Comparison of ENCODE assay signal across 1 cellular context in the genomic region with DNA sequence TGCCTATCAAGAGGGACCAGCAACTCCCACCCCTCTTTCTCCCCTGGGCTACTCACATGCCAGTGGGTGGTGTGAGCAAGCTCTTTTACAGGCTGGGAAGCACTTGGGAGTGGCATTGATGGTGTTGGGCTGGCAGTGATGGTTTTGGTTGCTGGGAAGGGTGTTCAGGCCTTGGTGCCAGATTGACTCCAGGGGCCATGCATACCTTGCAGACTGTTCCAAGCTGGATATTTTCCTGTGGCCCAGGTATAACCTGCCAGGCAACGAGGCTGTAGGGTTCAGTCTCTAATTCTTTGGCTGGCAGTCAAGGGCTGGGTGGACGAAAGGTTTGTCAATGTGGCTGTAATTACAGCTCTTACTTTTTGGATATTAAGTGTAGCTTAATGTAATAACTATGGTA.
TF ChIP-seq lines count a peak whose summit lies in the region.

No MANE protein-coding gene starts in this region.

TF ChIP-seq in IMR-90, 13 proteins besides CTCF, POLR2A, EP300 and RAD21:
- TF ChIP-seq RCOR1 (IDR thresholded peaks at IDR 0.05; ENCODE audit: insufficient replicate concordance, low read length) (no peak), MXI1 (IDR thresholded peaks at IDR 0.05; ENCODE audit: borderline replicate concordance, low read depth, low read length) (no peak), SMC3 (IDR thresholded peaks at IDR 0.05; ENCODE audit: low read depth, low read length) (no peak)
TF ChIP-seq in IMR-90: peak in this region for 0.
